Comparison of ENCODE assay signal across 8 cellular contexts in the genomic region with DNA sequence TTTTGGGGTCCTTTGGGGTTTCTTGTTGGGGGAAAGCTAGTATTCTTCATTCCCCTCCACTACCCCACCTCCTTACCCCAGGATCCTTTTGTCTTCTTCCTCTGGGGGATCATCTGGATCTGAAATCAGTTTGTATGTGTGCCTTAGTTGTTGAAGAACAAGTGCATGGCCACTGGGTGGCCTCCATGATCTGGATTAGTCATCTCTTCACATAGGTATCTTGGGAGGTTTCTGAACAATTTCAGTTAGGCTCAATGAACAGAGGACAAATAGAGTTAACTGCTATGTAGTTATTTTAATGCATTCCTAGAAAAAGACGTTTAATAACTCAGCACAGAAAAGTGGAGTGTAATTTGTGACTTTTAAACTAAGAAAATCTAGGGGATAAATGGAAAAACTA. TPM values are rescaled to one million over a fixed set of nuclear protein-coding genes. Genes with fewer than 3 reads are reported as not detected.
DNase-seq lines count a peak whose midpoint lies in the region; ATAC-seq and TF ChIP-seq lines count a peak whose summit lies in the region.

No MANE protein-coding gene starts in this region.

- in situ Hi-C loops in Caki2 (cut with HindIII; ENCODE audit: low pct_unique_long_range_greater_than_20kb, low sequenced_read_pairs), result no loop called here

- peak; percentile 43 for TF ChIP-seq CTCF in epithelial cell of esophagus (IDR thresholded peaks at IDR 0.05; ENCODE audit: insufficient read depth, low read depth, low read length, missing control alignments)

- H3K4me3 ChIP-seq in epithelial cell of esophagus (ENCODE audit: low read length), result no peak overlapping the region

- peak; percentile 22 for ATAC-seq in GM19468 (IDR thresholded peaks at IDR 0.05; ENCODE audit: extremely low read depth, unreplicated experiment)
- no peak for ATAC-seq in GM21825 (IDR thresholded peaks at IDR 0.05; ENCODE audit: unreplicated experiment)

- DNase-seq in Caki2 (ENCODE audit: low read depth), result peak; percentile 14
- peak; percentile 24 for DNase-seq in NCI-H1105 (lab: John Stamatoyannopoulos, UW)
- peak; percentile 47 for DNase-seq in epithelial cell of esophagus (ENCODE audit: low read depth)
- DNase-seq in effector CD4-positive, alpha-beta T cell, result no peak
- DNase-seq in amygdala (lab: John Stamatoyannopoulos, UW), result no peak
- no peak for DNase-seq in NCI-H1694 (lab: John Stamatoyannopoulos, UW)

RNA-seq across cellular contexts. Expression of a gene that starts 7.1 kb away (rescaled TPM):
- 6.9 and 10.6 TPM in 2 replicates for total RNA-seq in Caki2 (2014; rRNA removed; shearing (Covaris generic); ENCODE audit: low replicate concordance)

Comparison
In these comparisons a context has a peak if more than half of its experiments do, and no peak if none do; other contexts are left out.
1. DNase-seq: peak in Caki2 (single experiment), NCI-H1105 (single experiment) and epithelial cell of esophagus (single experiment); none in effector CD4-positive, alpha-beta T cell (single experiment), amygdala (0 of 56) and NCI-H1694 (single experiment).